Comparison of ENCODE assay signal across 1 cellular context in genomic region chr6:126176266-126176665, GRCh38.
TF ChIP-seq lines count a peak whose summit lies in the region.

No MANE protein-coding gene starts in this region.

TF ChIP-seq in GM23338, 12 proteins besides CTCF, POLR2A, EP300 and RAD21 (continued from another document):
- no peak for TF ChIP-seq REST (IDR thresholded peaks at IDR 0.05; ENCODE audit: unreplicated experiment)
- TF ChIP-seq ZNF462 (CRISPR knock-in tag; IDR thresholded peaks at IDR 0.05) = no peak
- no peak for TF ChIP-seq STAT1 (IDR thresholded peaks at IDR 0.05; ENCODE audit: unreplicated experiment)
- no peak for TF ChIP-seq EZH2phosphoT487 (IDR thresholded peaks at IDR 0.05; ENCODE audit: unreplicated experiment)
- no peak for TF ChIP-seq CREB1 (CRISPR knock-in tag; IDR thresholded peaks at IDR 0.05; ENCODE audit: low read depth)
- no peak for TF ChIP-seq ETS1 (IDR thresholded peaks at IDR 0.05)
- no peak for TF ChIP-seq JUNB (IDR thresholded peaks at IDR 0.05; ENCODE audit: unreplicated experiment)
- TF ChIP-seq POLR2AphosphoS5 (IDR thresholded peaks at IDR 0.05; ENCODE audit: low read depth) = no peak
- no peak for TF ChIP-seq ZNF114 (CRISPR knock-in tag; IDR thresholded peaks at IDR 0.05)
